ENCODE assay signal across 8 cellular contexts in the genomic region with DNA sequence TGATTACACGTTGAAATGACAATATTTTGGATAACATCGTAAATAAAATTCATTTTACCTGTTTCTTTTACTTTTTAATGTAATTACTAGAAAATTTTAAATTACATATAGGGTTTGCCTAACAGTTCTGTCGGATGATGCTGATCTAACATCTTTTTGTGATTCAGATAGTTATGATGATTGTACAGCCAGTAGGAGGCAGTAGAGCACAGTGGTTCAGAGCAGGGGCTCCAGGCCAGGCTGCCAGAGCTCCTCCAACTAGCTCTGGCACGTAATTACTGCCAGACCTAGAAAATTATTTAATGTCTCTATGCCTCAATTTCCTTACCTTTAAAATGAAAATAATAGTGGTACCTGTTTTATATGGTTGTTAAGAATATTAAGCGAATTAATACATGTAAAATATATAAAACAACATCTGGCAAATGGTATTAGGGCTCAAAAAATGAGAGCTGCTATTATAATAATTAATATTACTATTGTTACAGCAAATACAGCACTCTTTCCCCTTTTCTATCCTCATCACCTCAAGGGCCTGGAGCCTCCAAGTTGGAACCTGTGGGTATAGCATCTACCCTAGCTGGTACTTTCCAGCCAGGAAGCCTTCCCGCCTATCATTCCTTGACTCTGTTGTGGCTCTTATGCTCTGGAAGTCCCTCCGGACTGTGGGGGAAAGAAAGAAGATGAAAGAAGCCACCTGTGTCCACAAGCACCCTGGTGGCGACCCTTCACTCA. TPM values are rescaled to one million over a fixed set of nuclear protein-coding genes. Genes with fewer than 3 reads are reported as not detected.
DNase-seq lines count a peak whose midpoint lies in the region; ATAC-seq and TF ChIP-seq lines count a peak whose summit lies in the region.

No MANE protein-coding gene starts in this region.

- peaks cover 2% of the 10 kb centered on the region for H3K79me2 ChIP-seq in trophoblast cell (ENCODE audit: control insufficient read depth, insufficient read depth, low read length, poor library complexity)

- H3K9me3 ChIP-seq in Panc1 (ENCODE audit: control insufficient read depth, insufficient read depth, low read depth, low read length), result no peaks in the 10 kb centered on the region
- H3K9me3 ChIP-seq in trophoblast cell (ENCODE audit: insufficient read depth, low read depth, low read length), result no peaks in the 10 kb centered on the region

- H3K4me1 ChIP-seq in Panc1 (ENCODE audit: control insufficient read depth, insufficient read depth, low read length), result no peaks in the 10 kb centered on the region; the same call in none of the 2 replicates
- peaks cover 0 to 3% of the 10 kb centered on the region in 2 experiments for H3K4me1 ChIP-seq in trophoblast cell (ENCODE audit: control insufficient read depth in 1 of 2, insufficient read depth in 2 of 2, low read length in 2 of 2)

- H3K14ac ChIP-seq in trophoblast cell (ENCODE audit: low read length), result peak overlapping the region; percentile 11

- no peak overlapping the region for H4K12ac ChIP-seq in trophoblast cell (ENCODE audit: low read depth, low read length)

- no peak overlapping the region for H3K4ac ChIP-seq in trophoblast cell (ENCODE audit: low read depth, low read length)

- TF ChIP-seq CTCF in Panc1 (IDR thresholded peaks at IDR 0.05), result peak; percentile 91

- no peak overlapping the region for H3K18ac ChIP-seq in trophoblast cell (ENCODE audit: low read length)

- DNase-seq in ELF-1 (ENCODE audit: low read depth, low spot score) (peak; percentile 67), Panc1 (ENCODE audit: low read depth, low spot score) (peak; percentile 52), germinal center (ENCODE audit: low spot score) (peak; percentile 41), trophoblast cell (peak; percentile 66 to 87), mesenteric fat pad (ENCODE audit: low spot score) (no peak)
- DNase-seq in Jurkat, Clone E6-1 (ENCODE audit: low read depth, low spot score), result peak; percentile 74
- peak; percentile 36 for DNase-seq in activated naive CD4-positive, alpha-beta T cell treated with Interleukin-2 at 50 U/mL for 16 hours

- no peak overlapping the region for H3K9ac ChIP-seq in trophoblast cell (ENCODE audit: low read length)

- no peak overlapping the region for H3K4me3 ChIP-seq in Jurkat, Clone E6-1 (ENCODE audit: low read length)
- H3K4me3 ChIP-seq in Panc1 (ENCODE audit: low read depth in 2 of 2, low read length in 2 of 2), result no peak overlapping the region
- H3K4me3 ChIP-seq in trophoblast cell (ENCODE audit: low read depth, low read length), result no peak overlapping the region

- H2BK5ac ChIP-seq in trophoblast cell (ENCODE audit: low read depth, low read length, poor library complexity), result peak overlapping the region; percentile 61

- H3K23ac ChIP-seq in trophoblast cell (ENCODE audit: low read length), result no peak overlapping the region

- H2AFZ ChIP-seq in trophoblast cell (ENCODE audit: insufficient read depth, low read length, poor library complexity), result no peak overlapping the region

- H3K27me3 ChIP-seq in Panc1 (ENCODE audit: control insufficient read depth, insufficient read depth, low read length) (no peaks in the 10 kb centered on the region), trophoblast cell (ENCODE audit: insufficient read depth, low read length) (no peaks in the 10 kb centered on the region)

- H3K27ac ChIP-seq in Panc1 (ENCODE audit: low read length) (peak overlapping the region; percentile 67), trophoblast cell (ENCODE audit: low read depth, low read length) (peak overlapping the region; percentile 68)

- BruUV-seq in Panc1 (replicated peaks; lab: Mats Ljungman, UMichigan), result no TSS peak

- POLR2A ChIA-PET in Panc1 (lab: Charles Lee), result interaction anchor here (0.5 to 0.6 kb wide), 2 partner anchors 13 to 414 kb away, joined by 3 to 4 read pairs; no protein-coding TSS in a partner anchor

- H3K36me3 ChIP-seq in Panc1 (ENCODE audit: control insufficient read depth, insufficient read depth, low read length) (no peaks in the 10 kb centered on the region), trophoblast cell (ENCODE audit: control insufficient read depth in 1 of 2, insufficient read depth in 2 of 2, low read length in 2 of 2) (peaks cover 28 to 48% of the 10 kb centered on the region in 2 experiments)

- CTCF ChIA-PET in Panc1 (lab: Charles Lee), result interaction anchor here (0.5 to 1.9 kb wide), 7 partner anchors 95 to 885 kb away, joined by 3 to 14 read pairs (median 4); no protein-coding TSS in a partner anchor

- peak overlapping the region; percentile 70 for H4K91ac ChIP-seq in trophoblast cell (ENCODE audit: low read depth, low read length)

- no peak overlapping the region for H2AK5ac ChIP-seq in trophoblast cell (ENCODE audit: low read length)

- H3K4me2 ChIP-seq in trophoblast cell (ENCODE audit: low read length), result no peak overlapping the region

- intact Hi-C loops in Panc1 (cut with micrococcal nuclease; ENCODE audit: unreplicated experiment), result loop anchor here (2.0 to 10.0 kb wide), 3 partner anchors 101 to 885 kb away; no protein-coding TSS in a partner anchor

- H2BK12ac ChIP-seq in trophoblast cell (ENCODE audit: low read length), result peak overlapping the region; percentile 79

- in situ Hi-C loops in Panc1 (cut with HindIII; ENCODE audit: low pct_unique_long_range_greater_than_20kb, low sequenced_read_pairs), result no loop called here

- WGBS in trophoblast cell (ENCODE audit: extremely low coverage, insufficient coverage, insufficient read length), result no CpG with 5 or more reads among the region's 8 CpGs

- H3K79me1 ChIP-seq in trophoblast cell (ENCODE audit: low read length), result peaks cover 5% of the 10 kb centered on the region

- H4K8ac ChIP-seq in trophoblast cell (ENCODE audit: low read depth, low read length), result peak overlapping the region; percentile 58

- ATAC-seq in GM21576 (IDR thresholded peaks at IDR 0.05; ENCODE audit: unreplicated experiment) (peak; percentile 80), Panc1 (peak; percentile 96)

- H2BK120ac ChIP-seq in trophoblast cell (ENCODE audit: insufficient read depth, low read length, poor library complexity), result peak overlapping the region; percentile 58

RNA-seq across cellular contexts. Expression of a gene that starts 47.7 kb away (rescaled TPM):
- not detected for polyA plus RNA-seq in Jurkat, Clone E6-1 (2012; ENCODE audit: insufficient read depth, insufficient read length)
- total RNA-seq in Panc1 (2021; ENCODE audit: unreplicated experiment) (5.7 TPM), mesenteric fat pad (8.3 TPM)
- 4.8 TPM for polyA plus RNA-seq in Panc1 (2012; ENCODE audit: insufficient read length)
- polyA plus RNA-seq in trophoblast cell (2013), result 1.2 and 1.3 TPM in 2 replicates
